Comparison of ENCODE assay signal across 9 cellular contexts in genomic region chr13:113002206-113002821, GRCh38. TPM values are rescaled to one million over a fixed set of nuclear protein-coding genes. Genes with fewer than 3 reads are reported as not detected.
DNase-seq lines count a peak whose midpoint lies in the region; TF ChIP-seq lines count a peak whose summit lies in the region.
"Had no signal": no experiment of that assay in that cellular context is flagged by ENCODE, and none has a peak within 500 bp of the region (broad histone marks: within the 10 kb centered on the region; RNA-seq: fewer than 3 reads in every experiment).

No MANE protein-coding gene starts in this region.

- H3K4me3 Mint-ChIP-seq in brain (peak overlapping the region; percentile 85 to 92 (median 90)), nephron progenitor cell (peak overlapping the region; percentile 15)

- H3K27me3 Mint-ChIP-seq in brain (peaks cover 3% of the 10 kb centered on the region), nephron progenitor cell (ENCODE audit: low read depth, poor library complexity) (no peaks in the 10 kb centered on the region)

- DNase-seq in DMS53 treated with DMSO at 0.1 percent for 48 hours (lab: John Stamatoyannopoulos, UW; ENCODE audit: unreplicated experiment), result peak; percentile 1
- peak; percentile 74 for DNase-seq in NCI-H1694 (lab: John Stamatoyannopoulos, UW)
- peak; percentile 59 for DNase-seq in nephron progenitor cell
- no peak for DNase-seq in activated CD4-positive, alpha-beta T cell treated with anti-CD3 and anti-CD28 coated beads for 1 hour
- DNase-seq in epidermal melanocyte (ENCODE audit: insufficient read length, low spot score), result no peak
- no peak for DNase-seq in cortex of kidney (lab: John Stamatoyannopoulos, UW)
- DNase-seq in activated CD8-positive, alpha-beta memory T cell treated with anti-CD3 and anti-CD28 coated beads, Interleukin-2, amount 50 U/mL, for 48 hours, result no peak
- DNase-seq: right cardiac atrium had no signal

- H3K4me1 Mint-ChIP-seq in brain (peaks cover 56% of the 10 kb centered on the region), nephron progenitor cell (peaks cover 61% of the 10 kb centered on the region)

- H3K27ac Mint-ChIP-seq in brain (peak overlapping the region; percentile 90 to 99 (median 97)), nephron progenitor cell (no peak overlapping the region)

- H3K9me3 Mint-ChIP-seq in brain, result peaks cover 0 to 2% (median 0%) of the 10 kb centered on the region in 5 experiments
- H3K9me3 Mint-ChIP-seq in nephron progenitor cell, result peaks cover 3% of the 10 kb centered on the region

- peak; percentile 46 to 72 for TF ChIP-seq CTCF in brain (conservative IDR thresholded peaks at IDR 0.05)
- peak; percentile 47 for TF ChIP-seq CTCF in nephron progenitor cell (IDR thresholded peaks at IDR 0.05)

- H3K36me3 Mint-ChIP-seq in brain (peaks cover 26% of the 10 kb centered on the region), nephron progenitor cell (ENCODE audit: low read depth) (peaks cover 16% of the 10 kb centered on the region)

RNA-seq across cellular contexts. Expression of gene MCF2L, which starts 33.3 kb away (rescaled TPM):
- polyA plus RNA-seq in brain (ENCODE audit: insufficient read depth, low read depth, low replicate concordance), result 61.7 TPM

Comparison
In these comparisons a context has a peak if more than half of its experiments do, and no peak if none do; other contexts are left out.
1. DNase-seq: peak in DMS53 treated with DMSO at 0.1 percent for 48 hours (single experiment), NCI-H1694 (single experiment) and nephron progenitor cell (single experiment); none in activated CD4-positive, alpha-beta T cell treated with anti-CD3 and anti-CD28 coated beads for 1 hour (single experiment), epidermal melanocyte (single experiment), cortex of kidney (single experiment) and activated CD8-positive, alpha-beta memory T cell treated with anti-CD3 and anti-CD28 coated beads, Interleukin-2, amount 50 U/mL, for 48 hours (single experiment).